18 cellular contexts compared by ENCODE assay signal in genomic region chr7:44225566-44226395, GRCh38. TPM values are rescaled to one million over a fixed set of nuclear protein-coding genes. Genes with fewer than 3 reads are reported as not detected.
DNase-seq lines count a peak whose midpoint lies in the region; ATAC-seq and TF ChIP-seq lines count a peak whose summit lies in the region.
"Had no signal": no experiment of that assay in that cellular context is flagged by ENCODE, and none has a peak within 500 bp of the region (broad histone marks: within the 10 kb centered on the region; RNA-seq: fewer than 3 reads in every experiment).

No MANE protein-coding gene starts in this region.

- TF ChIP-seq CTCF in endothelial cell (IDR thresholded peaks at IDR 0.05; ENCODE audit: unreplicated experiment): no peak

- H3K27ac Mint-ChIP-seq in endothelial cell (ENCODE audit: unreplicated experiment): no peak overlapping the region
- H3K27ac Mint-ChIP-seq in stimulated activated effector memory CD8-positive, alpha-beta T cell treated with anti-CD3 and anti-CD28 coated beads, Interleukin-12 subunit alpha, Interleukin-12 subunit beta, amount 100 ng/mL, for 72 hours: peak overlapping the region; percentile 54
- H3K27ac Mint-ChIP-seq: activated CD8-positive, alpha-beta memory T cell treated with anti-CD3 and anti-CD28 coated beads, Interleukin-2, amount 10 ng/mL, durations not matched to agents 7 days and 5 days; effector memory CD8-positive, alpha-beta T cell; IgD-negative memory B cell had no signal

- no peaks in the 10 kb centered on the region for H3K9me3 Mint-ChIP-seq in endothelial cell (ENCODE audit: unreplicated experiment)
- H3K9me3 Mint-ChIP-seq in stimulated activated effector memory CD8-positive, alpha-beta T cell treated with anti-CD3 and anti-CD28 coated beads, Interleukin-12 subunit alpha, Interleukin-12 subunit beta, amount 100 ng/mL, for 72 hours: no peaks in the 10 kb centered on the region
- H3K9me3 Mint-ChIP-seq: CD8-positive, alpha-beta memory T cell; effector memory CD8-positive, alpha-beta T cell; IgD-negative memory B cell had no signal

- intact Hi-C loops in Right ventricle myocardium inferior (cut with DNase I) (no loop called here), cardiac septum (cut with DNase I) (no loop called here)

- H3K4me3 Mint-ChIP-seq in endothelial cell (ENCODE audit: unreplicated experiment): no peak overlapping the region
- H3K4me3 Mint-ChIP-seq in stimulated activated effector memory CD8-positive, alpha-beta T cell treated with anti-CD3 and anti-CD28 coated beads, Interleukin-12 subunit alpha, Interleukin-12 subunit beta, amount 100 ng/mL, for 72 hours: no peak overlapping the region
- H3K4me3 Mint-ChIP-seq: activated CD8-positive, alpha-beta memory T cell treated with anti-CD3 and anti-CD28 coated beads, Interleukin-2, amount 10 ng/mL, durations not matched to agents 7 days and 5 days; CD8-positive, alpha-beta memory T cell; effector memory CD8-positive, alpha-beta T cell had no signal

- peaks cover 7% of the 10 kb centered on the region for H3K27me3 Mint-ChIP-seq in endothelial cell (ENCODE audit: unreplicated experiment)

- ATAC-seq in Right ventricle myocardium inferior: no peak
- ATAC-seq in stimulated activated effector memory CD8-positive, alpha-beta T cell treated with anti-CD3 and anti-CD28 coated beads, Interleukin-12 subunit alpha, Interleukin-12 subunit beta, amount 100 ng/mL, for 72 hours: no peak
- ATAC-seq: activated CD4-positive, CD25-positive, alpha-beta regulatory T cell treated with anti-CD3 and anti-CD28 coated beads, Interleukin-2, amount 50 U/mL, for 24 hours; activated CD8-positive, alpha-beta memory T cell treated with anti-CD3 and anti-CD28 coated beads, Interleukin-2, amount 10 ng/mL, durations not matched to agents 7 days and 5 days; effector memory CD8-positive, alpha-beta T cell; heart right ventricle had no signal

- DNase-seq in Right ventricle myocardium inferior (ENCODE audit: missing footprints) (peak; percentile 50), cardiac septum (ENCODE audit: low spot score) (no peak), NCI-H510A (lab: John Stamatoyannopoulos, UW) (peak; percentile 61), endothelial cell (ENCODE audit: low spot score) (peak; percentile 4), T1000 (lab: John Stamatoyannopoulos, UW) (no peak), NCI-H1092 treated with DMSO at 0.1 percent for 48 hours (lab: John Stamatoyannopoulos, UW) (no peak)
- DNase-seq in stimulated activated effector memory CD8-positive, alpha-beta T cell treated with anti-CD3 and anti-CD28 coated beads, Interleukin-12 subunit alpha, Interleukin-12 subunit beta, amount 100 ng/mL, for 72 hours (ENCODE audit: low spot score in 2 of 2): no peak
- no peak for DNase-seq in stimulated activated CD4-positive, alpha-beta T cell treated with anti-CD3 and anti-CD28 coated beads, Interleukin-4, amount 100 ng/mL, for 4 hours
- DNase-seq: activated CD8-positive, alpha-beta memory T cell treated with anti-CD3 and anti-CD28 coated beads, Interleukin-2, amount 10 ng/mL, durations not matched to agents 7 days and 5 days; activated effector memory CD4-positive, alpha-beta T cell treated with Interleukin-2 at 50 U/mL for 16 hours; CD8-positive, alpha-beta memory T cell; central memory CD4-positive, alpha-beta T cell; effector memory CD8-positive, alpha-beta T cell; NCI-H1930; SHP77 treated with DMSO at 0.1 percent for 48 hours had no signal

- H3K36me3 Mint-ChIP-seq in endothelial cell (ENCODE audit: low read depth, unreplicated experiment): no peaks in the 10 kb centered on the region
- H3K36me3 Mint-ChIP-seq in stimulated activated effector memory CD8-positive, alpha-beta T cell treated with anti-CD3 and anti-CD28 coated beads, Interleukin-12 subunit alpha, Interleukin-12 subunit beta, amount 100 ng/mL, for 72 hours: no peaks in the 10 kb centered on the region
- H3K36me3 Mint-ChIP-seq: activated CD8-positive, alpha-beta memory T cell treated with anti-CD3 and anti-CD28 coated beads, Interleukin-2, amount 10 ng/mL, durations not matched to agents 7 days and 5 days; CD8-positive, alpha-beta memory T cell; IgD-negative memory B cell had no signal

- no peaks in the 10 kb centered on the region for H3K4me1 Mint-ChIP-seq in endothelial cell (ENCODE audit: unreplicated experiment)
- no peaks in the 10 kb centered on the region for H3K4me1 Mint-ChIP-seq in stimulated activated effector memory CD8-positive, alpha-beta T cell treated with anti-CD3 and anti-CD28 coated beads, Interleukin-12 subunit alpha, Interleukin-12 subunit beta, amount 100 ng/mL, for 72 hours
- H3K4me1 Mint-ChIP-seq: activated CD8-positive, alpha-beta memory T cell treated with anti-CD3 and anti-CD28 coated beads, Interleukin-2, amount 10 ng/mL, durations not matched to agents 7 days and 5 days; CD8-positive, alpha-beta memory T cell; IgD-negative memory B cell had no signal

RNA-seq across cellular contexts. Expression of gene YKT6, which starts 25.0 kb away (rescaled TPM):
- 58.0 TPM for total RNA-seq in Right ventricle myocardium inferior
- total RNA-seq in cardiac septum: 56.1 TPM
- total RNA-seq in endothelial cell (ENCODE audit: unreplicated experiment): 98.4 TPM

RNA-seq across cellular contexts. Expression of gene GCK, which starts 36.5 kb away (rescaled TPM):
- 1.8 TPM for total RNA-seq in Right ventricle myocardium inferior
- total RNA-seq in cardiac septum: 3.7 TPM
- total RNA-seq in endothelial cell (ENCODE audit: unreplicated experiment): not detected

Comparison
In these comparisons a context has a peak if more than half of its experiments do, and no peak if none do; other contexts are left out.
1. DNase-seq: peak in Right ventricle myocardium inferior (single experiment), NCI-H510A (single experiment) and endothelial cell (single experiment); none in cardiac septum (single experiment), stimulated activated effector memory CD8-positive, alpha-beta T cell treated with anti-CD3 and anti-CD28 coated beads, Interleukin-12 subunit alpha, Interleukin-12 subunit beta, amount 100 ng/mL, for 72 hours (0 of 2), T1000 (single experiment), stimulated activated CD4-positive, alpha-beta T cell treated with anti-CD3 and anti-CD28 coated beads, Interleukin-4, amount 100 ng/mL, for 4 hours (0 of 2) and NCI-H1092 treated with DMSO at 0.1 percent for 48 hours (single experiment).